ENCODE assay signal across 31 cellular contexts in the genomic region with DNA sequence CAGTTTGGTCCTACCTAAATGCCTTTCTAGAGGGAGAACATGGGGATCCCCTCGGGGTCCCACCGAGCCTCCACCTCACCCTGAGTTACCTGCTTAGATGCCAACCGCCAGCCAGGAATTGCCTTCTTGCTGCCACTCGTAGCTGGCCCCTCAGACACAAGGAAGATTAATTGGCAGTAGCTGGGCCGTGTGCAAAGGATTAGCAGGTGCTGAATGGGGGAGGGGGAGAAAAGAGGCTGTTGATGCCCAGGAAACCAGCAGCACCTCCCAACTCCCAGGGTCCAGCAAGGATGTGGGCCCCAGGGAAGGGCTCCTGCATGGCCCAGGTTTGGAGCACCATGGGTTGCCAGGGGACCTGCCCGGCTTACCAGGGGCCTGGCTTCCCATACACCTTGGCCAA. TPM values are rescaled to one million over a fixed set of nuclear protein-coding genes. Genes with fewer than 3 reads are reported as not detected.
DNase-seq lines count a peak whose midpoint lies in the region; ATAC-seq, FAIRE-seq and TF ChIP-seq lines count a peak whose summit lies in the region.
"Had no signal": no experiment of that assay in that cellular context is flagged by ENCODE, and none has a peak within 500 bp of the region (broad histone marks: within the 10 kb centered on the region; RNA-seq: fewer than 3 reads in every experiment).

A gene (minus strand): TSS at position 158 of the 400 bp plus-strand sequence. CDS start 3,842 bp downstream, outside the sequence.

- DNase-seq in NCI-H1436 (lab: John Stamatoyannopoulos, UW) (peak; percentile 19), NCI-H1436 treated with DMSO at 0.1 percent for 48 hours (lab: John Stamatoyannopoulos, UW) (no peak), Right ventricle myocardium inferior (ENCODE audit: missing footprints) (peak; percentile 30), cardiac septum (ENCODE audit: low spot score) (no peak), kidney (peak; percentile 37), sigmoid colon (no peak), epidermal melanocyte (ENCODE audit: insufficient read length, low spot score) (no peak)
- no peak for DNase-seq in activated CD4-positive, alpha-beta memory T cell treated with anti-CD3 and anti-CD28 coated beads, Interleukin-2, amount 10 ng/mL, durations not matched to agents 7 days and 5 days
- DNase-seq: activated CD4-positive, alpha-beta T cell treated with anti-CD3 and anti-CD28 coated beads for 36 hours; activated naive CD4-positive, alpha-beta T cell treated with anti-CD3 and anti-CD28 coated beads, Interleukin-2, amount 10 ng/mL, durations not matched to agents 7 days and 5 days; activated T-cell treated with anti-CD3 and anti-CD28 coated beads, Interleukin-2, amount 50 U/mL, for 72 hours; colonic mucosa; effector CD8-positive, alpha-beta T cell; erythroblast; Karpas-422; midbrain; naive thymus-derived CD4-positive, alpha-beta T cell; NCI-H187 treated with DMSO at 0.1 percent for 48 hours had no signal

- H3K9ac ChIP-seq in kidney (ENCODE audit: low read length in 2 of 2) = no peak within 1 kb of the TSS

- no peak within 1 kb of the TSS for H3K4me3 Mint-ChIP-seq in activated CD4-positive, alpha-beta memory T cell treated with anti-CD3 and anti-CD28 coated beads, Interleukin-2, amount 10 ng/mL, durations not matched to agents 7 days and 5 days
- H3K4me3 Mint-ChIP-seq: activated CD4-positive, alpha-beta T cell treated with anti-CD3 and anti-CD28 coated beads for 36 hours; activated naive CD4-positive, alpha-beta T cell treated with anti-CD3 and anti-CD28 coated beads, Interleukin-2, amount 10 ng/mL, durations not matched to agents 7 days and 5 days; activated T-cell treated with anti-CD3 and anti-CD28 coated beads, Interleukin-2, amount 50 U/mL, for 72 hours; naive thymus-derived CD4-positive, alpha-beta T cell; stimulated activated naive CD8-positive, alpha-beta T cell treated with anti-CD3 and anti-CD28 coated beads, Interleukin-15, Interleukin-2, amounts not matched to agents 100 ng/mL and 50 ng/mL, for 24 hours; T-helper 2 cell treated with Interferon-gamma antibody and Interleukin-4, amounts not matched to agents 5 μg/mL and 100 μg/mL, for 36 hours had no signal

- TF ChIP-seq EP300 in sigmoid colon (IDR thresholded peaks at IDR 0.05) = no peak

- CTCF ChIA-PET in activated CD4-positive, alpha-beta memory T cell treated with anti-CD3 and anti-CD28 coated beads, Interleukin-2, amount 10 ng/mL, durations not matched to agents 7 days and 5 days (lab: Charles Lee) = no interaction called here

- no peak for FAIRE-seq in kidney (lab: Jason Lieb, UNC)
- FAIRE-seq: D721Med, keratinocyte, urothelium cell line had no signal

- POLR2A ChIA-PET in activated CD4-positive, alpha-beta memory T cell treated with anti-CD3 and anti-CD28 coated beads, Interleukin-2, amount 10 ng/mL, durations not matched to agents 7 days and 5 days (lab: Charles Lee) = no interaction called here

- no peak within 1 kb of the TSS for H3K4me3 ChIP-seq in kidney (ENCODE audit: low read length in 2 of 2)
- no peak within 1 kb of the TSS for H3K4me3 ChIP-seq in sigmoid colon
- H3K4me3 ChIP-seq: colonic mucosa, skin epidermis, thoracic aorta had no signal

- ATAC-seq in Right ventricle myocardium inferior = no peak
- ATAC-seq: activated CD4-positive, alpha-beta T cell treated with anti-CD3 and anti-CD28 coated beads for 36 hours; activated T-cell treated with anti-CD3 and anti-CD28 coated beads, Interleukin-2, amount 50 U/mL, for 72 hours; naive thymus-derived CD4-positive, alpha-beta T cell; SK-N-SH treated with all-trans-retinoic acid at 6 μM for 48 hours had no signal

- H3K4me1 Mint-ChIP-seq in activated CD4-positive, alpha-beta memory T cell treated with anti-CD3 and anti-CD28 coated beads, Interleukin-2, amount 10 ng/mL, durations not matched to agents 7 days and 5 days = no peaks in the 10 kb centered on the region
- H3K4me1 Mint-ChIP-seq: activated CD4-positive, alpha-beta T cell treated with anti-CD3 and anti-CD28 coated beads for 36 hours had no signal

- H3K36me3 Mint-ChIP-seq in activated CD4-positive, alpha-beta memory T cell treated with anti-CD3 and anti-CD28 coated beads, Interleukin-2, amount 10 ng/mL, durations not matched to agents 7 days and 5 days (ENCODE audit: low read depth) = no peaks in the 10 kb centered on the region
- H3K36me3 Mint-ChIP-seq: activated naive CD4-positive, alpha-beta T cell treated with anti-CD3 and anti-CD28 coated beads, Interleukin-2, amount 10 ng/mL, durations not matched to agents 7 days and 5 days; naive thymus-derived CD4-positive, alpha-beta T cell had no signal

- WGBS in sigmoid colon, 2 donors = 64 to 80% methylated on average over 6 of the region's 6 CpGs

- H3K27me3 ChIP-seq in sigmoid colon = no peaks in the 10 kb centered on the region
- H3K27me3 ChIP-seq: colonic mucosa had no signal

- H3K27ac ChIP-seq in kidney (ENCODE audit: low read depth in 2 of 2, low read length in 2 of 2) (no peak within 1 kb of the TSS), sigmoid colon (no peak within 1 kb of the TSS)
- H3K27ac ChIP-seq: colonic mucosa, RWPE1, skin epidermis, thoracic aorta had no signal

- no peak within 1 kb of the TSS for H3K27ac Mint-ChIP-seq in activated CD4-positive, alpha-beta memory T cell treated with anti-CD3 and anti-CD28 coated beads, Interleukin-2, amount 10 ng/mL, durations not matched to agents 7 days and 5 days
- H3K27ac Mint-ChIP-seq: activated CD4-positive, alpha-beta T cell treated with anti-CD3 and anti-CD28 coated beads for 36 hours; activated naive CD4-positive, alpha-beta T cell treated with anti-CD3 and anti-CD28 coated beads, Interleukin-2, amount 10 ng/mL, durations not matched to agents 7 days and 5 days; activated T-cell treated with anti-CD3 and anti-CD28 coated beads, Interleukin-2, amount 50 U/mL, for 72 hours; stimulated activated naive CD8-positive, alpha-beta T cell treated with anti-CD3 and anti-CD28 coated beads, Interleukin-15, Interleukin-2, amounts not matched to agents 100 ng/mL and 50 ng/mL, for 24 hours; T-helper 2 cell treated with Interferon-gamma antibody and Interleukin-4, amounts not matched to agents 5 μg/mL and 100 μg/mL, for 36 hours had no signal

- peaks cover 9% of the 10 kb centered on the region for H3K27me3 Mint-ChIP-seq in activated CD4-positive, alpha-beta memory T cell treated with anti-CD3 and anti-CD28 coated beads, Interleukin-2, amount 10 ng/mL, durations not matched to agents 7 days and 5 days
- H3K27me3 Mint-ChIP-seq: activated CD4-positive, alpha-beta T cell treated with anti-CD3 and anti-CD28 coated beads for 36 hours; stimulated activated naive CD8-positive, alpha-beta T cell treated with anti-CD3 and anti-CD28 coated beads, Interleukin-15, Interleukin-2, amounts not matched to agents 100 ng/mL and 50 ng/mL, for 24 hours had no signal

- TF ChIP-seq POLR2A in sigmoid colon (IDR thresholded peaks at IDR 0.05) = no peak

- TF ChIP-seq CTCF in kidney (IDR thresholded peaks at IDR 0.05; ENCODE audit: borderline replicate concordance, extremely low read depth, insufficient read depth) (no peak), sigmoid colon (IDR thresholded peaks at IDR 0.05) (no peak)

- intact Hi-C loops in Right ventricle myocardium inferior (cut with DNase I) (no loop called here), cardiac septum (cut with DNase I) (no loop called here), kidney (cut with DNase I) (no loop called here), sigmoid colon (cut with DNase I) (no loop called here)

- H3K4me1 ChIP-seq in kidney (ENCODE audit: control insufficient read depth in 1 of 2, insufficient read depth in 1 of 2, low read depth in 1 of 2, low read length in 2 of 2) (no peaks in the 10 kb centered on the region), sigmoid colon (peaks cover 0 to 2% (median 0%) of the 10 kb centered on the region in 4 donors)
- H3K4me1 ChIP-seq: colonic mucosa had no signal

- no peaks in the 10 kb centered on the region for H3K9me3 Mint-ChIP-seq in activated CD4-positive, alpha-beta memory T cell treated with anti-CD3 and anti-CD28 coated beads, Interleukin-2, amount 10 ng/mL, durations not matched to agents 7 days and 5 days
- H3K9me3 Mint-ChIP-seq: activated naive CD4-positive, alpha-beta T cell treated with anti-CD3 and anti-CD28 coated beads, Interleukin-2, amount 10 ng/mL, durations not matched to agents 7 days and 5 days; activated T-cell treated with anti-CD3 and anti-CD28 coated beads, Interleukin-2, amount 50 U/mL, for 72 hours; stimulated activated naive CD8-positive, alpha-beta T cell treated with anti-CD3 and anti-CD28 coated beads, Interleukin-15, Interleukin-2, amounts not matched to agents 100 ng/mL and 50 ng/mL, for 24 hours; T-helper 2 cell treated with Interferon-gamma antibody and Interleukin-4, amounts not matched to agents 5 μg/mL and 100 μg/mL, for 36 hours had no signal

- H3K36me3 ChIP-seq in kidney (ENCODE audit: control insufficient read depth in 1 of 2, insufficient read depth in 2 of 2, low read length in 2 of 2) (no peaks in the 10 kb centered on the region), sigmoid colon (no peaks in the 10 kb centered on the region)
- H3K36me3 ChIP-seq: colonic mucosa, thoracic aorta had no signal

- H3K9me3 ChIP-seq in kidney (ENCODE audit: control insufficient read depth in 1 of 2, low read length in 2 of 2) (no peaks in the 10 kb centered on the region), sigmoid colon (no peaks in the 10 kb centered on the region)
- H3K9me3 ChIP-seq: colonic mucosa, thoracic aorta had no signal

RNA-seq across cellular contexts. Expression of the gene that starts here (rescaled TPM):
- total RNA-seq in Right ventricle myocardium inferior (not detected), cardiac septum (not detected), kidney (not detected), sigmoid colon (10 to 100 TPM in 1 of 4 donors, 1 to 10 TPM in 1, under 1 TPM in 1, not detected in 1; 0.71 to 13.0 (median 2.0) TPM)
- polyA plus RNA-seq in kidney (ENCODE audit: insufficient read depth, low read depth, low replicate concordance) (not detected), sigmoid colon (under 1 TPM in 1 of 3 donors, not detected in 2; 0.70 TPM)
- total RNA-seq in activated CD4-positive, alpha-beta memory T cell treated with anti-CD3 and anti-CD28 coated beads, Interleukin-2, amount 10 ng/mL, durations not matched to agents 7 days and 5 days = not detected
- total RNA-seq: A172; activated CD4-positive, alpha-beta T cell treated with anti-CD3 and anti-CD28 coated beads for 36 hours; activated T-cell treated with anti-CD3 and anti-CD28 coated beads, Interleukin-2, amount 50 U/mL, for 72 hours; fibroblast of villous mesenchyme; lower leg skin; naive thymus-derived CD4-positive, alpha-beta T cell; osteocyte; thoracic aorta had no signal
- polyA plus RNA-seq: naive thymus-derived CD4-positive, alpha-beta T cell had no signal

Comparison
In these comparisons a context has a peak if more than half of its experiments do, and no peak if none do; other contexts are left out.
1. Peak in DNase-seq in Right ventricle myocardium inferior; RNA of the gene not detected or under 1 TPM.
2. Peak in DNase-seq in kidney; RNA of the gene not detected or under 1 TPM.